8 cellular contexts compared by ENCODE assay signal in genomic region chr3:3178498-3179328, GRCh38. TPM values are rescaled to one million over a fixed set of nuclear protein-coding genes. Genes with fewer than 3 reads are reported as not detected.
DNase-seq lines count a peak whose midpoint lies in the region; ATAC-seq and TF ChIP-seq lines count a peak whose summit lies in the region.

No MANE protein-coding gene starts in this region.

- intact Hi-C loops in CD14-positive monocyte (cut with micrococcal nuclease) = loop anchor here in 1 of 2 donors (2.0 kb wide), 1 partner anchor 54 kb away; no protein-coding TSS in a partner anchor

- H3K4me1 ChIP-seq in liver (ENCODE audit: control insufficient read depth in 4 of 4, insufficient read depth in 4 of 4, low read length in 3 of 4) = peaks cover 6 to 31% (median 21%) of the 10 kb centered on the region in 4 donors
- peaks cover 23 to 40% (median 33%) of the 10 kb centered on the region in 4 donors for H3K4me1 ChIP-seq in upper lobe of left lung

- H3K4me3 ChIP-seq in liver (ENCODE audit: low read depth in 1 of 3, low read length in 3 of 3) = peak overlapping the region; percentile 90 to 99 (median 96)
- H3K4me3 ChIP-seq in upper lobe of left lung = peak overlapping the region; percentile 77 to 99 (median 86)

- peak overlapping the region; percentile 74 to 88 for H3K4me3 Mint-ChIP-seq in CD14-positive monocyte
- peak overlapping the region; percentile 96 for H3K4me3 Mint-ChIP-seq in activated naive CD8-positive, alpha-beta T cell

- ATAC-seq in HG02571 (IDR thresholded peaks at IDR 0.05; ENCODE audit: unreplicated experiment) = peak; percentile 1
- no peak for ATAC-seq in upper lobe of left lung (ENCODE audit: low FRiP score in 2 of 2)
- no peak for ATAC-seq in GM21360 (IDR thresholded peaks at IDR 0.05; ENCODE audit: unreplicated experiment)

- WGBS in liver = 14% methylated on average over 16 of the region's 16 CpGs
- WGBS in upper lobe of left lung, 2 donors = 18% methylated on average over 14 to 16 of the region's 16 CpGs

- H3K27ac ChIP-seq in liver (ENCODE audit: low read depth in 1 of 2, low read length in 2 of 2) (peak overlapping the region; percentile 83 to 89), upper lobe of left lung (peak overlapping the region; percentile 85 to 91 (median 88))

- no peaks in the 10 kb centered on the region for H3K9me3 Mint-ChIP-seq in CD14-positive monocyte
- no peaks in the 10 kb centered on the region for H3K9me3 Mint-ChIP-seq in activated naive CD8-positive, alpha-beta T cell (ENCODE audit: low read depth)

- no peak for TF ChIP-seq POLR2A in upper lobe of left lung (IDR thresholded peaks at IDR 0.05)

- peaks cover 19 to 20% of the 10 kb centered on the region in 2 donors for H3K36me3 Mint-ChIP-seq in CD14-positive monocyte
- H3K36me3 Mint-ChIP-seq in activated naive CD8-positive, alpha-beta T cell = peaks cover 4% of the 10 kb centered on the region

- H3K9ac ChIP-seq in liver (ENCODE audit: low read depth in 1 of 2, low read length in 2 of 2) = peak overlapping the region; percentile 81 to 88

- DNase-seq in CD14-positive monocyte (ENCODE audit: low spot score) (no peak), upper lobe of left lung (no peak), AG08396 (ENCODE audit: low spot score) (no peak), SKM-1 (lab: John Stamatoyannopoulos, UW; ENCODE audit: unreplicated experiment) (no peak)

- TF ChIP-seq CTCF in CD14-positive monocyte (IDR thresholded peaks at IDR 0.05) (no peak), liver (IDR thresholded peaks at IDR 0.05; ENCODE audit: low read depth, low read length, missing input control) (no peak), upper lobe of left lung (IDR thresholded peaks at IDR 0.05) (no peak)

- TF ChIP-seq RAD21 in liver (IDR thresholded peaks at IDR 0.05) = no peak

- H3K27me3 ChIP-seq in liver (ENCODE audit: control insufficient read depth in 4 of 4, insufficient read depth in 4 of 4, low read length in 3 of 4) (no peaks in the 10 kb centered on the region), upper lobe of left lung (no peaks in the 10 kb centered on the region)

- no peak for TF ChIP-seq EP300 in upper lobe of left lung (IDR thresholded peaks at IDR 0.05)

- peaks cover 0 to 2% (median 0%) of the 10 kb centered on the region in 3 donors for H3K27me3 Mint-ChIP-seq in CD14-positive monocyte (ENCODE audit: low read depth in 3 of 3)
- no peaks in the 10 kb centered on the region for H3K27me3 Mint-ChIP-seq in activated naive CD8-positive, alpha-beta T cell

- H3K27ac Mint-ChIP-seq in CD14-positive monocyte = peak overlapping the region; percentile 78 to 90 (median 88)
- H3K27ac Mint-ChIP-seq in activated naive CD8-positive, alpha-beta T cell = peak overlapping the region; percentile 93

- H3K36me3 ChIP-seq in liver (ENCODE audit: control insufficient read depth in 4 of 4, insufficient read depth in 3 of 4, low read depth in 1 of 4, low read length in 3 of 4) = peaks cover 3 to 9% (median 6%) of the 10 kb centered on the region in 4 donors
- peaks cover 5 to 12% (median 7%) of the 10 kb centered on the region in 4 donors for H3K36me3 ChIP-seq in upper lobe of left lung

- peaks cover 52% of the 10 kb centered on the region for H3K4me1 Mint-ChIP-seq in CD14-positive monocyte
- H3K4me1 Mint-ChIP-seq in activated naive CD8-positive, alpha-beta T cell (ENCODE audit: low read depth) = peaks cover 52% of the 10 kb centered on the region

- H3K9me3 ChIP-seq in liver (ENCODE audit: control insufficient read depth in 4 of 4, low read length in 3 of 4) (no peaks in the 10 kb centered on the region), upper lobe of left lung (no peaks in the 10 kb centered on the region)

TF ChIP-seq in liver, 16 proteins besides CTCF, POLR2A, EP300 and RAD21:
- TF ChIP-seq HNF4A (conservative IDR thresholded peaks at IDR 0.05) = peak; percentile 57 to 58
- TF ChIP-seq GABPA (IDR thresholded peaks at IDR 0.05 in 1 of 2, conservative IDR thresholded peaks at IDR 0.05 in 1 of 2) = no peak
- TF ChIP-seq, protein P1, sequence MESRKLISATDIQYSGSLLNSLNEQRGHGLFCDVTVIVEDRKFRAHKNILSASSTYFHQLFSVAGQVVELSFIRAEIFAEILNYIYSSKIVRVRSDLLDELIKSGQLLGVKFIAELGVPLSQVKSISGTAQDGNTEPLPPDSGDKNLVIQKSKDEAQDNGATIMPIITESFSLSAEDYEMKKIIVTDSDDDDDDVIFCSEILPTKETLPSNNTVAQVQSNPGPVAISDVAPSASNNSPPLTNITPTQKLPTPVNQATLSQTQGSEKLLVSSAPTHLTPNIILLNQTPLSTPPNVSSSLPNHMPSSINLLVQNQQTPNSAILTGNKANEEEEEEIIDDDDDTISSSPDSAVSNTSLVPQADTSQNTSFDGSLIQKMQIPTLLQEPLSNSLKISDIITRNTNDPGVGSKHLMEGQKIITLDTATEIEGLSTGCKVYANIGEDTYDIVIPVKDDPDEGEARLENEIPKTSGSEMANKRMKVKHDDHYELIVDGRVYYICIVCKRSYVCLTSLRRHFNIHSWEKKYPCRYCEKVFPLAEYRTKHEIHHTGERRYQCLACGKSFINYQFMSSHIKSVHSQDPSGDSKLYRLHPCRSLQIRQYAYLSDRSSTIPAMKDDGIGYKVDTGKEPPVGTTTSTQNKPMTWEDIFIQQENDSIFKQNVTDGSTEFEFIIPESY (IDR thresholded peaks at IDR 0.05) = no peak
- TF ChIP-seq RXRA (IDR thresholded peaks at IDR 0.05) = no peak
- TF ChIP-seq FOXA1 (IDR thresholded peaks at IDR 0.05) = no peak
- TF ChIP-seq HNF4G (IDR thresholded peaks at IDR 0.05) = peak; percentile 9
- TF ChIP-seq NR2F2 (IDR thresholded peaks at IDR 0.05) = no peak
- TF ChIP-seq SP1 (IDR thresholded peaks at IDR 0.05) = no peak
- TF ChIP-seq YY1 (IDR thresholded peaks at IDR 0.05) = no peak
- no peak for TF ChIP-seq EGR1 (IDR thresholded peaks at IDR 0.05; ENCODE audit: low read depth in 2 of 2)
- TF ChIP-seq JUND (IDR thresholded peaks at IDR 0.05) = no peak
- TF ChIP-seq, protein P2, sequence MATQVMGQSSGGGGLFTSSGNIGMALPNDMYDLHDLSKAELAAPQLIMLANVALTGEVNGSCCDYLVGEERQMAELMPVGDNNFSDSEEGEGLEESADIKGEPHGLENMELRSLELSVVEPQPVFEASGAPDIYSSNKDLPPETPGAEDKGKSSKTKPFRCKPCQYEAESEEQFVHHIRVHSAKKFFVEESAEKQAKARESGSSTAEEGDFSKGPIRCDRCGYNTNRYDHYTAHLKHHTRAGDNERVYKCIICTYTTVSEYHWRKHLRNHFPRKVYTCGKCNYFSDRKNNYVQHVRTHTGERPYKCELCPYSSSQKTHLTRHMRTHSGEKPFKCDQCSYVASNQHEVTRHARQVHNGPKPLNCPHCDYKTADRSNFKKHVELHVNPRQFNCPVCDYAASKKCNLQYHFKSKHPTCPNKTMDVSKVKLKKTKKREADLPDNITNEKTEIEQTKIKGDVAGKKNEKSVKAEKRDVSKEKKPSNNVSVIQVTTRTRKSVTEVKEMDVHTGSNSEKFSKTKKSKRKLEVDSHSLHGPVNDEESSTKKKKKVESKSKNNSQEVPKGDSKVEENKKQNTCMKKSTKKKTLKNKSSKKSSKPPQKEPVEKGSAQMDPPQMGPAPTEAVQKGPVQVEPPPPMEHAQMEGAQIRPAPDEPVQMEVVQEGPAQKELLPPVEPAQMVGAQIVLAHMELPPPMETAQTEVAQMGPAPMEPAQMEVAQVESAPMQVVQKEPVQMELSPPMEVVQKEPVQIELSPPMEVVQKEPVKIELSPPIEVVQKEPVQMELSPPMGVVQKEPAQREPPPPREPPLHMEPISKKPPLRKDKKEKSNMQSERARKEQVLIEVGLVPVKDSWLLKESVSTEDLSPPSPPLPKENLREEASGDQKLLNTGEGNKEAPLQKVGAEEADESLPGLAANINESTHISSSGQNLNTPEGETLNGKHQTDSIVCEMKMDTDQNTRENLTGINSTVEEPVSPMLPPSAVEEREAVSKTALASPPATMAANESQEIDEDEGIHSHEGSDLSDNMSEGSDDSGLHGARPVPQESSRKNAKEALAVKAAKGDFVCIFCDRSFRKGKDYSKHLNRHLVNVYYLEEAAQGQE (IDR thresholded peaks at IDR 0.05) = no peak
- TF ChIP-seq, protein P3, sequence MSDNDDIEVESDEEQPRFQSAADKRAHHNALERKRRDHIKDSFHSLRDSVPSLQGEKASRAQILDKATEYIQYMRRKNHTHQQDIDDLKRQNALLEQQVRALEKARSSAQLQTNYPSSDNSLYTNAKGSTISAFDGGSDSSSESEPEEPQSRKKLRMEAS (IDR thresholded peaks at IDR 0.05) = no peak
- TF ChIP-seq TAF1 (conservative IDR thresholded peaks at IDR 0.05) = no peak
- TF ChIP-seq, protein P4, sequence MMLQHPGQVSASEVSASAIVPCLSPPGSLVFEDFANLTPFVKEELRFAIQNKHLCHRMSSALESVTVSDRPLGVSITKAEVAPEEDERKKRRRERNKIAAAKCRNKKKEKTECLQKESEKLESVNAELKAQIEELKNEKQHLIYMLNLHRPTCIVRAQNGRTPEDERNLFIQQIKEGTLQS (IDR thresholded peaks at IDR 0.05) = no peak

RNA-seq across cellular contexts. Expression of gene CRBN, which starts 0.8 kb away (rescaled TPM):
- polyA plus RNA-seq in CD14-positive monocyte (10 to 100 TPM; 96.1 to 98.3 TPM), liver (10 to 100 TPM; 14.0 to 32.5 TPM)
- total RNA-seq in liver (10 to 100 TPM; 26.3 to 57.6 TPM), upper lobe of left lung (10 to 100 TPM; 35.3 to 98.5 (median 53.0) TPM)

RNA-seq across cellular contexts. Expression of gene TRNT1, which starts 52.0 kb away (rescaled TPM):
- polyA plus RNA-seq in CD14-positive monocyte (10 to 100 TPM; 10.3 to 15.8 TPM), liver (10 to 100 TPM in 1 of 2 donors, 1 to 10 TPM in 1; 6.4 to 13.5 TPM)
- total RNA-seq in liver (10 to 100 TPM in 1 of 2 donors, 1 to 10 TPM in 1; 9.2 to 18.2 TPM), upper lobe of left lung (10 to 100 TPM in 5 of 6 donors, 1 to 10 TPM in 1; 9.2 to 35.6 (median 21.6) TPM)
